ENCODE assay signal across 13 cellular contexts in the genomic region with DNA sequence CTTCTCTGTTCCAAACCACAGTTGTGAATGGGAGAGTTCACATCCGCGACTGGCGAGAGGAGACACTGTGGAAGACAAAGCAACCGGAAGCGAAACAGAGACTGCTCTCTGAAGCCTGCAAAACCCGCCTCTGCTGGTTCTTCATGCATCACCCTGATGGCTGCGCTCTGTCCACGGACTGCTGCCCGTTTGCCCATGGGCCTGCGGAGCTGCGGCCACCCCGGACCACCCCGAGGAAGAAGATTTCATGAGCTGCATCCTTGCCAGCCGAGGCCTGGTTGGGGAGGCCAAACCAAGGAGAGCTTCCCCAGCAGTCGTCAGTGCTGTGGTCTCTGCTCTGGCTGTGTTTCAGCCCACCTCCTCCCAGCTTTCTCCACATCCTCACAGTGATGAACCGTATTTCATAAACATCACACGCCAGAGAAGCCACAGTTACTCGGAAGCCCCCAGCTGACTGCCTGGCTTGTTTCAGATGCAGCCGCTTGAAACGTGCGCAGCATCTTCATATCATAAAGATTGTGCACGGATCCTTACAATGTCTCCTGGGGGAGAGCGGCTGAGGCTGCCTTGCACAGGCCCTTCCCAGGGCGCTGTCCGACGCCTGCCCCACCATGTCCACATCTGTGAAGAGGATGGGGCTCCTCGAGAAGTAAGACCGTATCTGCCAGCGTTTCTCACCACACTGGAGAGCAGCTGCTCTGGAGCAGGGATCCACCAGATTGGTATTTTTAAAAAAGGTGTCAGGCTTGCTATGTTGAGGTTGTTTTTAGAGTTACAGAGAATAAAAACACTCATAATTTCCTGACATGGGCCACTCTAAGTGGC. TPM values are rescaled to one million over a fixed set of nuclear protein-coding genes. Genes with fewer than 3 reads are reported as not detected.
A peak's percentile ranks its signal among the peaks of the same experiment; 100 is the strongest.
DNase-seq lines count a peak whose midpoint lies in the region; ATAC-seq and TF ChIP-seq lines count a peak whose summit lies in the region.
"Had no signal": no experiment of that assay in that cellular context is flagged by ENCODE, and none has a peak within 500 bp of the region (broad histone marks: within the 10 kb centered on the region; RNA-seq: fewer than 3 reads in every experiment).

No MANE protein-coding gene starts in this region.

- H3K36me3 ChIP-seq in osteoblast (ENCODE audit: insufficient read depth, low read length) (peaks cover 12% of the 10 kb centered on the region), body of pancreas (replicated peaks in 1 of 2; ENCODE audit: insufficient read depth in 1 of 2, low read depth in 2 of 2) (peaks cover 0 to 2% of the 10 kb centered on the region in 2 donors)

- TF ChIP-seq CTCF in mesothelial cell of epicardium (IDR thresholded peaks at IDR 0.05; ENCODE audit: unreplicated experiment) (no peak), osteoblast (IDR thresholded peaks at IDR 0.05; ENCODE audit: extremely low read depth, low read depth, low read length) (no peak), body of pancreas (IDR thresholded peaks at IDR 0.05) (no peak)

- peaks cover 13% of the 10 kb centered on the region for H4K20me1 ChIP-seq in osteoblast (ENCODE audit: insufficient read depth, low read length)

- no peak overlapping the region for H2AFZ ChIP-seq in osteoblast (ENCODE audit: low read length)
- H2AFZ ChIP-seq: GM23248 had no signal

- peaks cover 21% of the 10 kb centered on the region for H3K4me1 ChIP-seq in osteoblast (ENCODE audit: insufficient read depth, low read length)
- H3K4me1 ChIP-seq in body of pancreas = no peaks in the 10 kb centered on the region

- H3K27me3 ChIP-seq in osteoblast (ENCODE audit: insufficient read depth, low read length) (no peaks in the 10 kb centered on the region), body of pancreas (no peaks in the 10 kb centered on the region)

- no peak for TF ChIP-seq POLR2A in body of pancreas (IDR thresholded peaks at IDR 0.05)

- no peak for DNase-seq in activated naive CD4-positive, alpha-beta T cell treated with anti-CD3 and anti-CD28 coated beads, Interleukin-2, amount 10 ng/mL, durations not matched to agents 7 days and 5 days
- DNase-seq in mesothelial cell of epicardium (ENCODE audit: low spot score in 2 of 2, unreplicated experiment in 2 of 2) (no peak), osteoblast (ENCODE audit: insufficient read length, low spot score, missing footprints) (peak; percentile 83), NCI-H2029 treated with DMSO at 0.1 percent for 48 hours (lab: John Stamatoyannopoulos, UW) (no peak), amniotic stem cell (lab: John Stamatoyannopoulos, UW) (no peak), body of pancreas (no peak)
- DNase-seq: CD4-positive, CD25-positive, alpha-beta regulatory T cell; DMS53; GM23248 had no signal

- no peaks in the 10 kb centered on the region for H3K9me3 ChIP-seq in osteoblast (ENCODE audit: low read depth, low read length)
- no peaks in the 10 kb centered on the region for H3K9me3 ChIP-seq in body of pancreas

- H3K4me3 ChIP-seq in osteoblast (ENCODE audit: insufficient read depth, low read length) (no peak overlapping the region), body of pancreas (no peak overlapping the region)
- H3K4me3 ChIP-seq: GM23248 had no signal

- no peaks in the 10 kb centered on the region for H3K9me3 Mint-ChIP-seq in activated naive CD4-positive, alpha-beta T cell treated with anti-CD3 and anti-CD28 coated beads, Interleukin-2, amount 50 U/mL, for 24 hours
- no peaks in the 10 kb centered on the region for H3K9me3 Mint-ChIP-seq in activated naive CD4-positive, alpha-beta T cell treated with anti-CD3 and anti-CD28 coated beads, Interleukin-2, amount 10 ng/mL, durations not matched to agents 7 days and 5 days
- H3K9me3 Mint-ChIP-seq in mesothelial cell of epicardium = no peaks in the 10 kb centered on the region

- peak overlapping the region; percentile 12 for H3K27ac Mint-ChIP-seq in activated naive CD4-positive, alpha-beta T cell treated with anti-CD3 and anti-CD28 coated beads, Interleukin-2, amount 50 U/mL, for 24 hours
- no peak overlapping the region for H3K27ac Mint-ChIP-seq in activated naive CD4-positive, alpha-beta T cell treated with anti-CD3 and anti-CD28 coated beads, Interleukin-2, amount 10 ng/mL, durations not matched to agents 7 days and 5 days
- H3K27ac Mint-ChIP-seq in mesothelial cell of epicardium = peak overlapping the region; percentile 43

- ATAC-seq in HG02970 (IDR thresholded peaks at IDR 0.05; ENCODE audit: low FRiP score, unreplicated experiment) = no peak
- ATAC-seq in body of pancreas = no peak
- ATAC-seq: HepG2 had no signal

- H3K4me1 Mint-ChIP-seq in activated naive CD4-positive, alpha-beta T cell treated with anti-CD3 and anti-CD28 coated beads, Interleukin-2, amount 50 U/mL, for 24 hours = no peaks in the 10 kb centered on the region
- no peaks in the 10 kb centered on the region for H3K4me1 Mint-ChIP-seq in activated naive CD4-positive, alpha-beta T cell treated with anti-CD3 and anti-CD28 coated beads, Interleukin-2, amount 10 ng/mL, durations not matched to agents 7 days and 5 days
- peaks cover 28% of the 10 kb centered on the region for H3K4me1 Mint-ChIP-seq in mesothelial cell of epicardium

- H3K4me2 ChIP-seq in osteoblast (ENCODE audit: insufficient read depth, low read length) = no peak overlapping the region

- H3K27me3 Mint-ChIP-seq in activated naive CD4-positive, alpha-beta T cell treated with anti-CD3 and anti-CD28 coated beads, Interleukin-2, amount 50 U/mL, for 24 hours = no peaks in the 10 kb centered on the region
- no peaks in the 10 kb centered on the region for H3K27me3 Mint-ChIP-seq in activated naive CD4-positive, alpha-beta T cell treated with anti-CD3 and anti-CD28 coated beads, Interleukin-2, amount 10 ng/mL, durations not matched to agents 7 days and 5 days
- no peaks in the 10 kb centered on the region for H3K27me3 Mint-ChIP-seq in mesothelial cell of epicardium (ENCODE audit: low read depth)
- H3K27me3 Mint-ChIP-seq: CD4-positive, CD25-positive, alpha-beta regulatory T cell had no signal

- CTCF ChIA-PET in activated naive CD4-positive, alpha-beta T cell treated with anti-CD3 and anti-CD28 coated beads, Interleukin-2, amount 10 ng/mL, durations not matched to agents 7 days and 5 days (lab: Charles Lee) = no interaction called here

- 84 to 89% methylated on average over 19 to 29 of the region's 29 CpGs for WGBS in body of pancreas, 2 donors

- no peaks in the 10 kb centered on the region for H3K79me2 ChIP-seq in osteoblast (ENCODE audit: insufficient read depth, low read length)

- peaks cover 2% of the 10 kb centered on the region for H3K36me3 Mint-ChIP-seq in activated naive CD4-positive, alpha-beta T cell treated with anti-CD3 and anti-CD28 coated beads, Interleukin-2, amount 50 U/mL, for 24 hours
- no peaks in the 10 kb centered on the region for H3K36me3 Mint-ChIP-seq in activated naive CD4-positive, alpha-beta T cell treated with anti-CD3 and anti-CD28 coated beads, Interleukin-2, amount 10 ng/mL, durations not matched to agents 7 days and 5 days
- H3K36me3 Mint-ChIP-seq in mesothelial cell of epicardium = peaks cover 5% of the 10 kb centered on the region

- intact Hi-C loops in body of pancreas (cut with DNase I) = no loop called here

- no peak overlapping the region for H3K27ac ChIP-seq in osteoblast (ENCODE audit: low read depth, low read length)
- H3K27ac ChIP-seq in body of pancreas = no peak overlapping the region
- H3K27ac ChIP-seq: 22Rv1, GM23248 had no signal

- no peak overlapping the region for H3K4me3 Mint-ChIP-seq in activated naive CD4-positive, alpha-beta T cell treated with anti-CD3 and anti-CD28 coated beads, Interleukin-2, amount 50 U/mL, for 24 hours
- H3K4me3 Mint-ChIP-seq in activated naive CD4-positive, alpha-beta T cell treated with anti-CD3 and anti-CD28 coated beads, Interleukin-2, amount 10 ng/mL, durations not matched to agents 7 days and 5 days = no peak overlapping the region
- no peak overlapping the region for H3K4me3 Mint-ChIP-seq in mesothelial cell of epicardium
- H3K4me3 Mint-ChIP-seq: CD4-positive, CD25-positive, alpha-beta regulatory T cell had no signal

RNA-seq across cellular contexts. Expression of gene TRMT44, which starts 35.4 kb away (rescaled TPM):
- 37.9 to 41.7 TPM (median 41.2 TPM) in 3 replicates for total RNA-seq in mesothelial cell of epicardium
- total RNA-seq in osteoblast = 19.7 and 21.7 TPM in 2 replicates
- total RNA-seq in body of pancreas = 10 to 100 TPM; 13.2 to 60.0 TPM

RNA-seq across cellular contexts. Expression of gene ACOX3, which starts 35.4 kb away (rescaled TPM):
- total RNA-seq in mesothelial cell of epicardium (57.5 to 60.0 TPM (median 59.7 TPM) in 3 replicates), osteoblast (24.2 and 29.2 TPM in 2 replicates), body of pancreas (10 to 100 TPM; 18.4 to 23.4 TPM)
